1 cellular context compared by ENCODE assay signal in genomic region chr1:248873409-248873992, GRCh38.
TF ChIP-seq lines count a peak whose summit lies in the region.

No MANE protein-coding gene starts in this region.

TF ChIP-seq in WTC11, 78 proteins besides CTCF, POLR2A, EP300 and RAD21 (continued from another document):
- TF ChIP-seq, protein P1, sequence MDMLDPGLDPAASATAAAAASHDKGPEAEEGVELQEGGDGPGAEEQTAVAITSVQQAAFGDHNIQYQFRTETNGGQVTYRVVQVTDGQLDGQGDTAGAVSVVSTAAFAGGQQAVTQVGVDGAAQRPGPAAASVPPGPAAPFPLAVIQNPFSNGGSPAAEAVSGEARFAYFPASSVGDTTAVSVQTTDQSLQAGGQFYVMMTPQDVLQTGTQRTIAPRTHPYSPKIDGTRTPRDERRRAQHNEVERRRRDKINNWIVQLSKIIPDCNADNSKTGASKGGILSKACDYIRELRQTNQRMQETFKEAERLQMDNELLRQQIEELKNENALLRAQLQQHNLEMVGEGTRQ (CRISPR knock-in tag; IDR thresholded peaks at IDR 0.05) = no peak
- TF ChIP-seq GTF2I (CRISPR knock-in tag; conservative IDR thresholded peaks at IDR 0.05) = no peak
- TF ChIP-seq PREB (CRISPR knock-in tag; IDR thresholded peaks at IDR 0.05; ENCODE audit: borderline replicate concordance) = no peak
- TF ChIP-seq, protein P2, sequence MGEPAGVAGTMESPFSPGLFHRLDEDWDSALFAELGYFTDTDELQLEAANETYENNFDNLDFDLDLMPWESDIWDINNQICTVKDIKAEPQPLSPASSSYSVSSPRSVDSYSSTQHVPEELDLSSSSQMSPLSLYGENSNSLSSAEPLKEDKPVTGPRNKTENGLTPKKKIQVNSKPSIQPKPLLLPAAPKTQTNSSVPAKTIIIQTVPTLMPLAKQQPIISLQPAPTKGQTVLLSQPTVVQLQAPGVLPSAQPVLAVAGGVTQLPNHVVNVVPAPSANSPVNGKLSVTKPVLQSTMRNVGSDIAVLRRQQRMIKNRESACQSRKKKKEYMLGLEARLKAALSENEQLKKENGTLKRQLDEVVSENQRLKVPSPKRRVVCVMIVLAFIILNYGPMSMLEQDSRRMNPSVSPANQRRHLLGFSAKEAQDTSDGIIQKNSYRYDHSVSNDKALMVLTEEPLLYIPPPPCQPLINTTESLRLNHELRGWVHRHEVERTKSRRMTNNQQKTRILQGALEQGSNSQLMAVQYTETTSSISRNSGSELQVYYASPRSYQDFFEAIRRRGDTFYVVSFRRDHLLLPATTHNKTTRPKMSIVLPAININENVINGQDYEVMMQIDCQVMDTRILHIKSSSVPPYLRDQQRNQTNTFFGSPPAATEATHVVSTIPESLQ (CRISPR knock-in tag; IDR thresholded peaks at IDR 0.05) = no peak
- TF ChIP-seq TCF7 (CRISPR knock-in tag; IDR thresholded peaks at IDR 0.05; ENCODE audit: low read depth) = no peak
- TF ChIP-seq ZNF281 (CRISPR knock-in tag; IDR thresholded peaks at IDR 0.05) = no peak
- TF ChIP-seq TEAD4 (CRISPR knock-in tag; IDR thresholded peaks at IDR 0.05) = no peak
